Comparison of ENCODE assay signal across 20 cellular contexts in genomic region chr11:134510171-134510570, GRCh38.
DNase-seq lines count a peak whose midpoint lies in the region; ATAC-seq and TF ChIP-seq lines count a peak whose summit lies in the region.
"Had no signal": no experiment of that assay in that cellular context is flagged by ENCODE, and none has a peak within 500 bp of the region (broad histone marks: within the 10 kb centered on the region; RNA-seq: fewer than 3 reads in every experiment).

No MANE protein-coding gene starts in this region.

- no peak overlapping the region for H3K27ac ChIP-seq in RWPE2 (ENCODE audit: poor library complexity, severe bottlenecking)
- H3K27ac ChIP-seq: C4-2B, PC-9, RWPE1 had no signal

- H3K36me3 ChIP-seq in RWPE2 (ENCODE audit: low read depth): no peaks in the 10 kb centered on the region

- no peak overlapping the region for H3K4me3 ChIP-seq in RWPE2 (ENCODE audit: severe bottlenecking)
- H3K4me3 ChIP-seq: PC-9 had no signal

- H3K4me1 ChIP-seq in RWPE2 (ENCODE audit: insufficient read depth, poor library complexity, severe bottlenecking): no peaks in the 10 kb centered on the region

- DNase-seq in activated effector memory CD4-positive, alpha-beta T cell treated with anti-CD3 and anti-CD28 coated beads, Interleukin-2, amount 50 U/mL, for 16 hours: peak; percentile 53
- DNase-seq in activated effector memory CD4-positive, alpha-beta T cell treated with Interleukin-2 at 50 U/mL for 16 hours: no peak
- DNase-seq in RWPE2 (ENCODE audit: low spot score) (peak; percentile 20), islet precursor cell (peak; percentile 40), ureter (ENCODE audit: low spot score) (peak; percentile 40), NCI-H526 (lab: John Stamatoyannopoulos, UW) (no peak), cerebellar nuclear complex (lab: John Stamatoyannopoulos, UW) (no peak)
- DNase-seq: EL, GF-D8, KG1, NCI-H1092, NCI-H1436 treated with DMSO at 0.1 percent for 48 hours, NCI-H1930, NCI-H2227 treated with DMSO at 0.1 percent for 48 hours, NCI-H510A, NCI-H748 treated with DMSO at 0.1 percent for 48 hours, PC-9, SIG-M5 had no signal

- TF ChIP-seq CTCF in RWPE2 (IDR thresholded peaks at IDR 0.05; ENCODE audit: poor library complexity, severe bottlenecking): no peak

- peaks cover 2% of the 10 kb centered on the region for H3K9me3 ChIP-seq in RWPE2 (ENCODE audit: severe bottlenecking)

- no peak for ATAC-seq in RWPE2 (ENCODE audit: low read depth)

- no peaks in the 10 kb centered on the region for H3K27me3 ChIP-seq in RWPE2 (ENCODE audit: insufficient read depth, poor library complexity, severe bottlenecking)

Comparison
In these comparisons a context has a peak if more than half of its experiments do, and no peak if none do; other contexts are left out.
1. DNase-seq: peak in activated effector memory CD4-positive, alpha-beta T cell treated with anti-CD3 and anti-CD28 coated beads, Interleukin-2, amount 50 U/mL, for 16 hours (single experiment), RWPE2 (single experiment), islet precursor cell (single experiment) and ureter (single experiment); none in activated effector memory CD4-positive, alpha-beta T cell treated with Interleukin-2 at 50 U/mL for 16 hours (single experiment), NCI-H526 (0 of 2) and cerebellar nuclear complex (0 of 2).